ENCODE assay signal across 9 cellular contexts in the genomic region with DNA sequence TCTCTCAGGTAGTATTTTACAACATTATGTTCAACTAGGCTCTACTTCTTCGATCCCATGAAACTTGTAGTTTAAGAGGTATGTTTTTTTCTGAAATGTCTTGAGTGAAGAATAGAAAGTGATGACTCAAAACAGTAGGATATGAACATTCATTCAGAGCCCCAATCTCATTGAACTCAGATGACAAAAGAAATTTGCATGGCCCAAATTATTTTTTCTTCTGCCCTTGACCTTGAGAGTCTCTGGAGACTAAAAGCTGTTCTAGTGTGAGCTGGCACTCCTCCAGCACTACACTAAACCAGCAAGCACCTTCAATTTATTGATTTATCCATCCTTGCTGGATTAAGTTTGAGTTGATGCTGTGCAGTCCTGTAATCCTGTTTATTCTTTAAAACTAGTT. TPM values are rescaled to one million over a fixed set of nuclear protein-coding genes. Genes with fewer than 3 reads are reported as not detected.
DNase-seq lines count a peak whose midpoint lies in the region; ATAC-seq and TF ChIP-seq lines count a peak whose summit lies in the region.
"Had no signal": no experiment of that assay in that cellular context is flagged by ENCODE, and none has a peak within 500 bp of the region (broad histone marks: within the 10 kb centered on the region; RNA-seq: fewer than 3 reads in every experiment).

No MANE protein-coding gene starts in this region.

- no peaks in the 10 kb centered on the region for H3K9me2 ChIP-seq in OCI-LY7 (ENCODE audit: insufficient read depth, low read length)

- H3K79me2 ChIP-seq in OCI-LY7 (ENCODE audit: insufficient read depth, low read depth, low read length) = no peaks in the 10 kb centered on the region

- DNase-seq in SK-N-DZ (ENCODE audit: low spot score) (peak; percentile 1), OCI-LY7 (ENCODE audit: low spot score) (no peak), ascending aorta (ENCODE audit: low spot score in 2 of 2) (no peak), aorta (no peak), tibial nerve (ENCODE audit: low spot score in 2 of 2) (no peak)

- no peak for TF ChIP-seq POLR2A in tibial nerve (IDR thresholded peaks at IDR 0.05)

- intact Hi-C loops in OCI-LY7 (cut with micrococcal nuclease; ENCODE audit: unreplicated experiment) = no loop called here
- intact Hi-C loops in ascending aorta (cut with DNase I) = no loop called here
- intact Hi-C loops in aorta (cut with DNase I) = loop anchor here in 1 of 2 donors (10.0 kb wide), 2 partner anchors 123 to 153 kb away; no protein-coding TSS in a partner anchor

- H3K9me3 ChIP-seq in OCI-LY7 (ENCODE audit: low read length) = no peaks in the 10 kb centered on the region
- H3K9me3 ChIP-seq in ascending aorta = no peaks in the 10 kb centered on the region
- H3K9me3 ChIP-seq in aorta (ENCODE audit: control insufficient read depth, low read length) = no peaks in the 10 kb centered on the region
- H3K9me3 ChIP-seq in tibial nerve = no peaks in the 10 kb centered on the region

- ATAC-seq in GM18499 (IDR thresholded peaks at IDR 0.05; ENCODE audit: insufficient read depth, unreplicated experiment) (peak; percentile 93), GM19463 (IDR thresholded peaks at IDR 0.05; ENCODE audit: unreplicated experiment) (peak; percentile 65), HG03060 (IDR thresholded peaks at IDR 0.05; ENCODE audit: low read depth, unreplicated experiment) (peak; percentile 97), aorta (ENCODE audit: low FRiP score) (no peak)
- ATAC-seq: K562 had no signal

- POLR2A ChIA-PET in OCI-LY7 (lab: Charles Lee) = interaction anchor here (0.6 to 1.0 kb wide), 3 partner anchors 50 to 749 kb away, joined by 3 to 4 read pairs (median 3); no protein-coding TSS in a partner anchor

- BruUV-seq in OCI-LY7 (replicated peaks; lab: Mats Ljungman, UMichigan) = no TSS peak

- no peak overlapping the region for H2AFZ ChIP-seq in OCI-LY7 (ENCODE audit: low read length)

- no peak for TF ChIP-seq CTCF in OCI-LY7 (conservative IDR thresholded peaks at IDR 0.05; ENCODE audit: low read length)
- no peak for TF ChIP-seq CTCF in ascending aorta (IDR thresholded peaks at IDR 0.05)
- no peak for TF ChIP-seq CTCF in tibial nerve (IDR thresholded peaks at IDR 0.05)

- no peak overlapping the region for H3K4me3 ChIP-seq in OCI-LY7 (ENCODE audit: low read depth, low read length, poor library complexity, severe bottlenecking)
- H3K4me3 ChIP-seq in ascending aorta = no peak overlapping the region
- no peak overlapping the region for H3K4me3 ChIP-seq in aorta (ENCODE audit: low read length in 2 of 2)
- H3K4me3 ChIP-seq in tibial nerve = no peak overlapping the region
- H3K4me3 ChIP-seq: K562 had no signal

- WGBS in aorta, 2 donors = 49 to 91% methylated on average over 1 of the region's 1 CpG
- WGBS in tibial nerve, 2 donors = 49 to 91% methylated on average over 1 of the region's 1 CpG

- H4K20me1 ChIP-seq in OCI-LY7 (ENCODE audit: insufficient read depth, low read length) = no peaks in the 10 kb centered on the region

- no peaks in the 10 kb centered on the region for H3K27me3 ChIP-seq in ascending aorta
- H3K27me3 ChIP-seq in aorta (ENCODE audit: control insufficient read depth in 1 of 2, insufficient read depth in 2 of 2, low read length in 1 of 2) = no peaks in the 10 kb centered on the region
- H3K27me3 ChIP-seq in tibial nerve = no peaks in the 10 kb centered on the region

- TF ChIP-seq EP300 in tibial nerve (IDR thresholded peaks at IDR 0.05) = no peak

- H3K36me3 ChIP-seq in OCI-LY7 (ENCODE audit: insufficient read depth, low read length) (no peaks in the 10 kb centered on the region), ascending aorta (no peaks in the 10 kb centered on the region), aorta (ENCODE audit: control insufficient read depth in 1 of 2, insufficient read depth in 2 of 2, low read length in 1 of 2) (no peaks in the 10 kb centered on the region), tibial nerve (no peaks in the 10 kb centered on the region)

- CTCF ChIA-PET in OCI-LY7 (lab: Charles Lee; ENCODE audit: unreplicated experiment) = no interaction called here

- H3K27ac ChIP-seq in OCI-LY7 (ENCODE audit: low read depth, low read length, poor library complexity, severe bottlenecking) (no peak overlapping the region), ascending aorta (no peak overlapping the region), aorta (ENCODE audit: low read depth in 1 of 2, low read length in 2 of 2) (no peak overlapping the region), tibial nerve (no peak overlapping the region)

- H3K4me1 ChIP-seq in OCI-LY7 (ENCODE audit: insufficient read depth, low read length, poor library complexity, severe bottlenecking) (no peaks in the 10 kb centered on the region), ascending aorta (peaks cover 3 to 8% of the 10 kb centered on the region in 2 donors), aorta (ENCODE audit: control insufficient read depth in 1 of 2, insufficient read depth in 2 of 2, low read length in 2 of 2) (peaks cover 0 to 8% of the 10 kb centered on the region in 2 donors), tibial nerve (peaks cover 0 to 20% (median 6%) of the 10 kb centered on the region in 4 donors)

- no peak overlapping the region for H3K4me2 ChIP-seq in OCI-LY7 (ENCODE audit: low read length)

RNA-seq across cellular contexts. Expression of gene DCLK2, which starts 4.0 kb away (rescaled TPM):
- 19.7 and 21.2 TPM in 2 replicates for polyA plus RNA-seq in SK-N-DZ (2014; cell fraction: cytosol; rRNA removed)
- polyA plus RNA-seq in SK-N-DZ (2014; cell fraction: nucleus; rRNA removed) = 13.4 and 18.4 TPM in 2 replicates
- not detected in 2 replicates for total RNA-seq in OCI-LY7 (2014; rRNA removed; shearing (Covaris generic))
- not detected in 2 replicates for total RNA-seq in OCI-LY7 (2022)
- total RNA-seq in ascending aorta = 34.2 TPM
- 10 to 100 TPM; 16.0 to 17.9 TPM for total RNA-seq in aorta
- polyA plus RNA-seq in aorta = 1 to 10 TPM; 2.4 to 9.3 TPM
- 10 to 100 TPM in 3 of 4 donors, 1 to 10 TPM in 1; 9.8 to 15.6 (median 10.7) TPM for total RNA-seq in tibial nerve
- total RNA-seq: K562 had no signal
- polyA plus RNA-seq: K562 had no signal

Comparison
In these comparisons a context has a peak if more than half of its experiments do, and no peak if none do; other contexts are left out.
1. RNA of gene DCLK2, which starts 4.0 kb away (total RNA-seq): 34.2 TPM in ascending aorta (single experiment), 16.0 to 17.9 TPM in aorta and 9.8 to 15.6 TPM in tibial nerve; not detected in OCI-LY7; every median in the first group is over 10 times any median in the second.